14 cellular contexts compared by ENCODE assay signal in genomic region chr3:185914911-185915629, GRCh38.
DNase-seq lines count a peak whose midpoint lies in the region; ATAC-seq lines count a peak whose summit lies in the region.
"Had no signal": no experiment of that assay in that cellular context is flagged by ENCODE, and none has a peak within 500 bp of the region (broad histone marks: within the 10 kb centered on the region; RNA-seq: fewer than 3 reads in every experiment).

No MANE protein-coding gene starts in this region.

- H3K9me3 ChIP-seq in SK-N-MC (ENCODE audit: low read depth, low read length), result no peaks in the 10 kb centered on the region

- no peak for DNase-seq in stimulated activated naive CD8-positive, alpha-beta T cell treated with anti-CD3 and anti-CD28 coated beads, Interleukin-15, Interleukin-2, amounts not matched to agents 100 U/mL and 50 U/mL, for 24 hours
- DNase-seq in SK-N-MC (ENCODE audit: low read depth, low spot score) (no peak), memory B cell (ENCODE audit: low spot score in 2 of 2) (no peak), epidermal melanocyte (ENCODE audit: insufficient read length, low spot score) (no peak), NCI-H146 treated with DMSO at 0.1 percent for 48 hours (lab: John Stamatoyannopoulos, UW; ENCODE audit: unreplicated experiment) (no peak)
- DNase-seq in stimulated activated naive CD4-positive, alpha-beta T cell treated with Interleukin-2 at 50 U/mL for 16 hours (lab: John Stamatoyannopoulos, UW), result no peak
- DNase-seq: activated CD8-positive, alpha-beta memory T cell treated with anti-CD3 and anti-CD28 coated beads for 24 hours; activated gamma-delta T cell; effector CD4-positive, alpha-beta T cell; NCI-H2107; NCI-H774 had no signal

- H3K4me3 ChIP-seq in SK-N-MC, result no peak overlapping the region

- no peak overlapping the region for H3K4me3 Mint-ChIP-seq in stimulated activated naive CD8-positive, alpha-beta T cell treated with anti-CD3 and anti-CD28 coated beads, Interleukin-15, Interleukin-2, amounts not matched to agents 100 ng/mL and 50 ng/mL, for 24 hours
- H3K4me3 Mint-ChIP-seq in memory B cell, result no peak overlapping the region

- peaks cover 60% of the 10 kb centered on the region for H3K36me3 Mint-ChIP-seq in stimulated activated naive CD8-positive, alpha-beta T cell treated with anti-CD3 and anti-CD28 coated beads, Interleukin-15, Interleukin-2, amounts not matched to agents 100 ng/mL and 50 ng/mL, for 24 hours (ENCODE audit: low read depth)
- peaks cover 21% of the 10 kb centered on the region for H3K36me3 Mint-ChIP-seq in memory B cell

- H3K9ac ChIP-seq in SK-N-MC (ENCODE audit: insufficient read length), result no peak overlapping the region

- ATAC-seq in stimulated activated naive CD8-positive, alpha-beta T cell treated with anti-CD3 and anti-CD28 coated beads, Interleukin-15, Interleukin-2, amounts not matched to agents 100 U/mL and 50 U/mL, for 24 hours, result no peak
- peak; percentile 14 for ATAC-seq in memory B cell (ENCODE audit: low read depth)
- ATAC-seq in GM18909 (IDR thresholded peaks at IDR 0.05; ENCODE audit: poor library complexity, unreplicated experiment), result no peak
- ATAC-seq: left lobe of liver had no signal

- H3K27me3 Mint-ChIP-seq in stimulated activated naive CD8-positive, alpha-beta T cell treated with anti-CD3 and anti-CD28 coated beads, Interleukin-15, Interleukin-2, amounts not matched to agents 100 ng/mL and 50 ng/mL, for 24 hours, result no peaks in the 10 kb centered on the region
- no peaks in the 10 kb centered on the region for H3K27me3 Mint-ChIP-seq in memory B cell

- peak overlapping the region; percentile 59 for H3K27ac Mint-ChIP-seq in stimulated activated naive CD8-positive, alpha-beta T cell treated with anti-CD3 and anti-CD28 coated beads, Interleukin-15, Interleukin-2, amounts not matched to agents 100 ng/mL and 50 ng/mL, for 24 hours
- H3K27ac Mint-ChIP-seq in memory B cell, result peak overlapping the region; percentile 62

- H3K9me3 Mint-ChIP-seq in stimulated activated naive CD8-positive, alpha-beta T cell treated with anti-CD3 and anti-CD28 coated beads, Interleukin-15, Interleukin-2, amounts not matched to agents 100 ng/mL and 50 ng/mL, for 24 hours, result no peaks in the 10 kb centered on the region
- H3K9me3 Mint-ChIP-seq in memory B cell, result peaks cover 1% of the 10 kb centered on the region

- peaks cover 3% of the 10 kb centered on the region for H3K4me1 Mint-ChIP-seq in stimulated activated naive CD8-positive, alpha-beta T cell treated with anti-CD3 and anti-CD28 coated beads, Interleukin-15, Interleukin-2, amounts not matched to agents 100 ng/mL and 50 ng/mL, for 24 hours (ENCODE audit: low read depth)
- H3K4me1 Mint-ChIP-seq in memory B cell, result peaks cover 9% of the 10 kb centered on the region

- H3K27ac ChIP-seq in SK-N-MC, result peak overlapping the region; percentile 28

- H3K36me3 ChIP-seq in SK-N-MC (ENCODE audit: insufficient read depth, low read length), result peaks cover 72% of the 10 kb centered on the region
